ENCODE assay signal across 11 cellular contexts in genomic region chr3:69865920-69866679, GRCh38.
DNase-seq lines count a peak whose midpoint lies in the region; ATAC-seq, FAIRE-seq and TF ChIP-seq lines count a peak whose summit lies in the region.
"Had no signal": no experiment of that assay in that cellular context is flagged by ENCODE, and none has a peak within 500 bp of the region (broad histone marks: within the 10 kb centered on the region; RNA-seq: fewer than 3 reads in every experiment).

No MANE protein-coding gene starts in this region.

- no peaks in the 10 kb centered on the region for H3K36me3 Mint-ChIP-seq in nephron (ENCODE audit: low read depth)
- H3K36me3 Mint-ChIP-seq: naive thymus-derived CD8-positive, alpha-beta T cell had no signal

- H3K9me3 Mint-ChIP-seq in nephron: no peaks in the 10 kb centered on the region

- TF ChIP-seq CTCF in 22Rv1 (IDR thresholded peaks at IDR 0.05) (no peak), foreskin keratinocyte (conservative IDR thresholded peaks at IDR 0.05) (no peak), nephron (IDR thresholded peaks at IDR 0.05; ENCODE audit: unreplicated experiment in 3 of 3) (no peak)

- peaks cover 19% of the 10 kb centered on the region for H3K4me1 Mint-ChIP-seq in nephron
- H3K4me1 Mint-ChIP-seq: naive thymus-derived CD8-positive, alpha-beta T cell had no signal

- H3K4me1 ChIP-seq in foreskin keratinocyte: peaks cover 14% of the 10 kb centered on the region

- H3K27me3 Mint-ChIP-seq in nephron (ENCODE audit: low read depth): no peaks in the 10 kb centered on the region

- FAIRE-seq in RCC 7860 (lab: Jason Lieb, UNC): peak; percentile 55

- ATAC-seq in foreskin keratinocyte (peak; percentile 43), HG03565 (IDR thresholded peaks at IDR 0.05; ENCODE audit: unreplicated experiment) (no peak), GM19463 (IDR thresholded peaks at IDR 0.05; ENCODE audit: unreplicated experiment) (no peak)
- ATAC-seq: naive thymus-derived CD8-positive, alpha-beta T cell had no signal

- H3K27ac ChIP-seq in 22Rv1 (peak overlapping the region; percentile 36), foreskin keratinocyte (no peak overlapping the region)

- H3K27ac Mint-ChIP-seq in nephron: peak overlapping the region; percentile 56 to 97 (median 83)

- DNase-seq in RCC 7860 (ENCODE audit: low spot score) (peak; percentile 36), foreskin keratinocyte (peak in 1 of 2 donors; percentile 20), cerebellum (ENCODE audit: low spot score) (no peak)
- no peak for DNase-seq in stimulated activated naive CD4-positive, alpha-beta T cell (lab: John Stamatoyannopoulos, UW)
- DNase-seq: AML-193; dorsolateral prefrontal cortex; naive thymus-derived CD8-positive, alpha-beta T cell had no signal

- no peaks in the 10 kb centered on the region for H3K27me3 ChIP-seq in foreskin keratinocyte

- H3K4me3 Mint-ChIP-seq in nephron: peak overlapping the region; percentile 76 to 83 (median 79)
- H3K4me3 Mint-ChIP-seq: naive thymus-derived CD8-positive, alpha-beta T cell had no signal
